Comparison of ENCODE assay signal across 9 cellular contexts in genomic region chr2:28868611-28869010, GRCh38. TPM values are rescaled to one million over a fixed set of nuclear protein-coding genes. Genes with fewer than 3 reads are reported as not detected.
DNase-seq lines count a peak whose midpoint lies in the region; ATAC-seq and TF ChIP-seq lines count a peak whose summit lies in the region.
"Had no signal": no experiment of that assay in that cellular context is flagged by ENCODE, and none has a peak within 500 bp of the region (broad histone marks: within the 10 kb centered on the region; RNA-seq: fewer than 3 reads in every experiment).

No MANE protein-coding gene starts in this region.

- H3K27me3 Mint-ChIP-seq in activated CD8-positive, alpha-beta memory T cell treated with anti-CD3 and anti-CD28 coated beads, Interleukin-2, amount 10 ng/mL, durations not matched to agents 7 days and 5 days = no peaks in the 10 kb centered on the region
- H3K27me3 Mint-ChIP-seq in WTC11 (ENCODE audit: low read depth) (peaks cover 13% of the 10 kb centered on the region), glutamatergic neuron (ENCODE audit: unreplicated experiment) (peaks cover 4% of the 10 kb centered on the region)
- H3K27me3 Mint-ChIP-seq in stimulated activated naive B cell treated with anti-CD40 and anti-IgM and Interleukin-4, amounts not matched to agents 10 μg/mL and 1 μg/mL and 100 μg/mL, for 72 hours = no peaks in the 10 kb centered on the region

- TF ChIP-seq CTCF in WTC11 (IDR thresholded peaks at IDR 0.05) = no peak
- TF ChIP-seq CTCF in glutamatergic neuron (IDR thresholded peaks at IDR 0.05; ENCODE audit: partially characterized antibody, unreplicated experiment) = no peak

- CTCF ChIA-PET in activated CD8-positive, alpha-beta memory T cell treated with anti-CD3 and anti-CD28 coated beads, Interleukin-2, amount 10 ng/mL, durations not matched to agents 7 days and 5 days (lab: Charles Lee) = interaction anchor here (1.8 kb wide), 1 partner anchor 48 kb away, joined by 8 read pairs; no protein-coding TSS in a partner anchor
- CTCF ChIA-PET in WTC11 (lab: Charles Lee) = no interaction called here

- no peak for ATAC-seq in activated CD8-positive, alpha-beta memory T cell treated with anti-CD3 and anti-CD28 coated beads, Interleukin-2, amount 10 ng/mL, durations not matched to agents 7 days and 5 days
- ATAC-seq in WTC11 = no peak
- no peak for ATAC-seq in stimulated activated naive B cell treated with anti-CD40 and anti-IgM and Interleukin-4, amounts not matched to agents 10 μg/mL and 1 μg/mL and 100 μg/mL, for 72 hours (replicated peaks)
- no peak for ATAC-seq in HG03439 (IDR thresholded peaks at IDR 0.05; ENCODE audit: unreplicated experiment)
- no peak for ATAC-seq in HG03045 (IDR thresholded peaks at IDR 0.05; ENCODE audit: unreplicated experiment)

- peaks cover 34% of the 10 kb centered on the region for H3K4me1 Mint-ChIP-seq in activated CD8-positive, alpha-beta memory T cell treated with anti-CD3 and anti-CD28 coated beads, Interleukin-2, amount 10 ng/mL, durations not matched to agents 7 days and 5 days
- H3K4me1 Mint-ChIP-seq in WTC11 (peaks cover 12% of the 10 kb centered on the region), glutamatergic neuron (ENCODE audit: low read depth, unreplicated experiment) (peaks cover 7% of the 10 kb centered on the region)
- H3K4me1 Mint-ChIP-seq in stimulated activated naive B cell treated with anti-CD40 and anti-IgM and Interleukin-4, amounts not matched to agents 10 μg/mL and 1 μg/mL and 100 μg/mL, for 72 hours = peaks cover 13 to 49% of the 10 kb centered on the region in 2 donors

- peaks cover 6% of the 10 kb centered on the region for H3K36me3 Mint-ChIP-seq in activated CD8-positive, alpha-beta memory T cell treated with anti-CD3 and anti-CD28 coated beads, Interleukin-2, amount 10 ng/mL, durations not matched to agents 7 days and 5 days
- H3K36me3 Mint-ChIP-seq in WTC11 (peaks cover 19% of the 10 kb centered on the region), glutamatergic neuron (ENCODE audit: unreplicated experiment) (no peaks in the 10 kb centered on the region)
- H3K36me3 Mint-ChIP-seq in stimulated activated naive B cell treated with anti-CD40 and anti-IgM and Interleukin-4, amounts not matched to agents 10 μg/mL and 1 μg/mL and 100 μg/mL, for 72 hours = peaks cover 15 to 30% of the 10 kb centered on the region in 2 donors

- POLR2A ChIA-PET in WTC11 (lab: Charles Lee) = no interaction called here

- H3K9me3 Mint-ChIP-seq in activated CD8-positive, alpha-beta memory T cell treated with anti-CD3 and anti-CD28 coated beads, Interleukin-2, amount 10 ng/mL, durations not matched to agents 7 days and 5 days (ENCODE audit: low read depth) = no peaks in the 10 kb centered on the region
- no peaks in the 10 kb centered on the region for H3K9me3 Mint-ChIP-seq in WTC11
- no peaks in the 10 kb centered on the region for H3K9me3 Mint-ChIP-seq in glutamatergic neuron (ENCODE audit: unreplicated experiment)
- no peaks in the 10 kb centered on the region for H3K9me3 Mint-ChIP-seq in stimulated activated naive B cell treated with anti-CD40 and anti-IgM and Interleukin-4, amounts not matched to agents 10 μg/mL and 1 μg/mL and 100 μg/mL, for 72 hours

- H3K4me3 Mint-ChIP-seq in activated CD8-positive, alpha-beta memory T cell treated with anti-CD3 and anti-CD28 coated beads, Interleukin-2, amount 10 ng/mL, durations not matched to agents 7 days and 5 days = peak overlapping the region; percentile 29
- peak overlapping the region; percentile 100 for H3K4me3 Mint-ChIP-seq in WTC11
- H3K4me3 Mint-ChIP-seq in glutamatergic neuron (ENCODE audit: unreplicated experiment) = peak overlapping the region; percentile 78
- H3K4me3 Mint-ChIP-seq in stimulated activated naive B cell treated with anti-CD40 and anti-IgM and Interleukin-4, amounts not matched to agents 10 μg/mL and 1 μg/mL and 100 μg/mL, for 72 hours = peak overlapping the region; percentile 74 to 76

- DNase-seq in activated CD8-positive, alpha-beta memory T cell treated with anti-CD3 and anti-CD28 coated beads, Interleukin-2, amount 10 ng/mL, durations not matched to agents 7 days and 5 days = no peak
- DNase-seq in activated CD8-positive, alpha-beta memory T cell treated with anti-CD3 and anti-CD28 coated beads for 24 hours = no peak
- no peak for DNase-seq in WTC11 (ENCODE audit: low spot score)
- no peak for DNase-seq in glutamatergic neuron
- no peak for DNase-seq in stimulated activated naive B cell treated with anti-CD40 and anti-IgM and Interleukin-4, amounts not matched to agents 10 μg/mL and 1 μg/mL and 100 μg/mL, for 72 hours
- no peak for DNase-seq in stimulated activated CD4-positive, alpha-beta T cell treated with anti-CD3 and anti-CD28 coated beads, Interleukin-1b, Interleukin-23, amount 100 ng/mL, for 48 hours
- DNase-seq: C1 segment of cervical spinal cord had no signal

- no peak overlapping the region for H3K27ac Mint-ChIP-seq in activated CD8-positive, alpha-beta memory T cell treated with anti-CD3 and anti-CD28 coated beads, Interleukin-2, amount 10 ng/mL, durations not matched to agents 7 days and 5 days
- peak overlapping the region; percentile 73; the same call in 1 of the 2 replicates for H3K27ac Mint-ChIP-seq in WTC11
- H3K27ac Mint-ChIP-seq in glutamatergic neuron (ENCODE audit: unreplicated experiment) = no peak overlapping the region
- H3K27ac Mint-ChIP-seq in stimulated activated naive B cell treated with anti-CD40 and anti-IgM and Interleukin-4, amounts not matched to agents 10 μg/mL and 1 μg/mL and 100 μg/mL, for 72 hours = peak overlapping the region; percentile 59

TF ChIP-seq in WTC11, 78 proteins besides CTCF, POLR2A, EP300 and RAD21 (continues in another document):
- TF ChIP-seq JAZF1 (CRISPR knock-in tag; IDR thresholded peaks at IDR 0.05) (no peak), ZNF281 (CRISPR knock-in tag; IDR thresholded peaks at IDR 0.05) (no peak), ARID4B (CRISPR knock-in tag; IDR thresholded peaks at IDR 0.05; ENCODE audit: borderline replicate concordance) (no peak), SMAD3 (CRISPR knock-in tag; IDR thresholded peaks at IDR 0.05; ENCODE audit: borderline replicate concordance) (no peak), SOX15 (CRISPR knock-in tag; IDR thresholded peaks at IDR 0.05) (no peak)

RNA-seq across cellular contexts. Expression of gene TRMT61B, which starts 1.5 kb away (rescaled TPM):
- total RNA-seq in activated CD8-positive, alpha-beta memory T cell treated with anti-CD3 and anti-CD28 coated beads, Interleukin-2, amount 10 ng/mL, durations not matched to agents 7 days and 5 days = 10 to 100 TPM; 17.4 to 18.8 TPM
- total RNA-seq in WTC11 (2021) (24.0 to 26.4 TPM (median 24.3 TPM) in 3 replicates), glutamatergic neuron (ENCODE audit: unreplicated experiment) (17.5 TPM)

RNA-seq across cellular contexts. Expression of gene WDR43, which starts 25.9 kb away (rescaled TPM):
- 10 to 100 TPM; 70.9 to 89.7 TPM for total RNA-seq in activated CD8-positive, alpha-beta memory T cell treated with anti-CD3 and anti-CD28 coated beads, Interleukin-2, amount 10 ng/mL, durations not matched to agents 7 days and 5 days
- 92.4 to 112 TPM (median 103 TPM) in 3 replicates for total RNA-seq in WTC11 (2021)
- 32.5 TPM for total RNA-seq in glutamatergic neuron (ENCODE audit: unreplicated experiment)

RNA-seq across cellular contexts. Expression of gene SPDYA, which starts 58.0 kb away (rescaled TPM):
- total RNA-seq in activated CD8-positive, alpha-beta memory T cell treated with anti-CD3 and anti-CD28 coated beads, Interleukin-2, amount 10 ng/mL, durations not matched to agents 7 days and 5 days = 1 to 10 TPM; 1.6 TPM
- total RNA-seq in WTC11 (2021) (0.30 to 0.61 TPM (median 0.46 TPM) in 3 replicates), glutamatergic neuron (ENCODE audit: unreplicated experiment) (0.81 TPM)

Comparison
In these comparisons a context has a peak if more than half of its experiments do, and no peak if none do; other contexts are left out.
1. H3K27ac Mint-ChIP-seq: peak in WTC11 (single experiment) and stimulated activated naive B cell treated with anti-CD40 and anti-IgM and Interleukin-4, amounts not matched to agents 10 μg/mL and 1 μg/mL and 100 μg/mL, for 72 hours (single experiment); none in activated CD8-positive, alpha-beta memory T cell treated with anti-CD3 and anti-CD28 coated beads, Interleukin-2, amount 10 ng/mL, durations not matched to agents 7 days and 5 days (single experiment) and glutamatergic neuron (single experiment).
2. H3K4me3 Mint-ChIP-seq: peak in every context shown above with its lines; median percentile 100 in WTC11; 78 in glutamatergic neuron; 75 in stimulated activated naive B cell treated with anti-CD40 and anti-IgM and Interleukin-4, amounts not matched to agents 10 μg/mL and 1 μg/mL and 100 μg/mL, for 72 hours; 29 in activated CD8-positive, alpha-beta memory T cell treated with anti-CD3 and anti-CD28 coated beads, Interleukin-2, amount 10 ng/mL, durations not matched to agents 7 days and 5 days.